16 cellular contexts compared by ENCODE assay signal in genomic region chr18:35460719-35461118, GRCh38. TPM values are rescaled to one million over a fixed set of nuclear protein-coding genes. Genes with fewer than 3 reads are reported as not detected.
DNase-seq lines count a peak whose midpoint lies in the region; ATAC-seq, FAIRE-seq and TF ChIP-seq lines count a peak whose summit lies in the region.
"Had no signal": no experiment of that assay in that cellular context is flagged by ENCODE, and none has a peak within 500 bp of the region (broad histone marks: within the 10 kb centered on the region; RNA-seq: fewer than 3 reads in every experiment).

No MANE protein-coding gene starts in this region.

- H3K36me3 Mint-ChIP-seq in chondrocyte (ENCODE audit: low read depth) = no peaks in the 10 kb centered on the region

- H3K27ac Mint-ChIP-seq in chondrocyte (ENCODE audit: unreplicated experiment) = peak overlapping the region; percentile 74
- H3K27ac Mint-ChIP-seq: T-helper 2 cell treated with Interferon-gamma antibody and Interleukin-4, amounts not matched to agents 5 μg/mL and 100 μg/mL, for 36 hours had no signal

- peaks cover 68% of the 10 kb centered on the region for H3K4me1 Mint-ChIP-seq in chondrocyte (ENCODE audit: low read depth)

- FAIRE-seq in small intestine (lab: Jason Lieb, UNC) = no peak

- intact Hi-C loops in left ventricle myocardium inferior (cut with micrococcal nuclease) = no loop called here

- H3K27me3 Mint-ChIP-seq in chondrocyte (ENCODE audit: low read depth) = no peaks in the 10 kb centered on the region
- H3K27me3 Mint-ChIP-seq: naive thymus-derived CD8-positive, alpha-beta T cell had no signal

- 65 to 69% (median 68%) methylated on average over 1 of the region's 1 CpG for WGBS in small intestine, 3 donors

- no peak for TF ChIP-seq CTCF in left ventricle myocardium inferior (IDR thresholded peaks at IDR 0.05; ENCODE audit: borderline replicate concordance)
- no peak for TF ChIP-seq CTCF in right atrium auricular region (IDR thresholded peaks at IDR 0.05)
- no peak for TF ChIP-seq CTCF in chondrocyte (IDR thresholded peaks at IDR 0.05)

- H3K4me3 Mint-ChIP-seq in chondrocyte (ENCODE audit: unreplicated experiment) = no peak overlapping the region
- H3K4me3 Mint-ChIP-seq: naive thymus-derived CD8-positive, alpha-beta T cell; T-helper 2 cell treated with Interferon-gamma antibody and Interleukin-4, amounts not matched to agents 5 μg/mL and 100 μg/mL, for 36 hours had no signal

- no peaks in the 10 kb centered on the region for H3K27me3 ChIP-seq in left ventricle myocardium inferior (ENCODE audit: low read depth)
- H3K27me3 ChIP-seq in right atrium auricular region = no peaks in the 10 kb centered on the region
- H3K27me3 ChIP-seq in small intestine (ENCODE audit: control insufficient read depth in 2 of 2, insufficient read depth in 2 of 2, low read length in 2 of 2) = no peaks in the 10 kb centered on the region
- H3K27me3 ChIP-seq: foreskin keratinocyte, tibial nerve had no signal

- no peak overlapping the region for H3K4me3 ChIP-seq in left ventricle myocardium inferior
- no peak overlapping the region for H3K4me3 ChIP-seq in right atrium auricular region
- no peak overlapping the region for H3K4me3 ChIP-seq in small intestine (ENCODE audit: low read depth in 1 of 2, low read length in 2 of 2)
- H3K4me3 ChIP-seq: tibial nerve had no signal

- H3K27ac ChIP-seq in left ventricle myocardium inferior (replicated peaks) (peak overlapping the region; percentile 82), right atrium auricular region (no peak overlapping the region), small intestine (ENCODE audit: low read depth in 1 of 2, low read length in 1 of 2) (no peak overlapping the region)
- H3K27ac ChIP-seq: foreskin keratinocyte had no signal

- no peaks in the 10 kb centered on the region for H3K9me3 Mint-ChIP-seq in chondrocyte (ENCODE audit: low read depth)
- H3K9me3 Mint-ChIP-seq: naive thymus-derived CD8-positive, alpha-beta T cell; T-helper 2 cell treated with Interferon-gamma antibody and Interleukin-4, amounts not matched to agents 5 μg/mL and 100 μg/mL, for 36 hours had no signal

- no peak for DNase-seq in left ventricle myocardium inferior
- no peak for DNase-seq in right atrium auricular region (ENCODE audit: low spot score)
- no peak for DNase-seq in chondrocyte (ENCODE audit: low spot score)
- peak; percentile 36 for DNase-seq in kidney glomerular epithelial cell (lab: John Stamatoyannopoulos, UW)
- DNase-seq in NCI-H345 (lab: John Stamatoyannopoulos, UW) = no peak
- no peak for DNase-seq in C1 segment of cervical spinal cord (lab: John Stamatoyannopoulos, UW)
- no peak for DNase-seq in small intestine
- DNase-seq: foreskin keratinocyte; left cardiac atrium; naive thymus-derived CD8-positive, alpha-beta T cell; NCI-H1105 treated with DMSO at 0.1 percent for 48 hours; NCI-H510A had no signal

- H3K4me1 ChIP-seq in left ventricle myocardium inferior (peaks cover 70% of the 10 kb centered on the region), right atrium auricular region (peaks cover 0 to 23% of the 10 kb centered on the region in 2 donors), small intestine (ENCODE audit: control insufficient read depth in 2 of 2, insufficient read depth in 1 of 2, low read depth in 1 of 2, low read length in 1 of 2) (peaks cover 0 to 3% of the 10 kb centered on the region in 2 donors)
- H3K4me1 ChIP-seq: tibial nerve had no signal

- ATAC-seq in GM21423 (IDR thresholded peaks at IDR 0.05; ENCODE audit: unreplicated experiment) = no peak
- ATAC-seq: foreskin keratinocyte; left cardiac atrium; naive thymus-derived CD8-positive, alpha-beta T cell; sciatic nerve had no signal

- H3K9me3 ChIP-seq in left ventricle myocardium inferior (replicated peaks) (no peaks in the 10 kb centered on the region), right atrium auricular region (no peaks in the 10 kb centered on the region), small intestine (ENCODE audit: control insufficient read depth, low read depth) (no peaks in the 10 kb centered on the region)
- H3K9me3 ChIP-seq: tibial nerve had no signal

- H3K36me3 ChIP-seq in left ventricle myocardium inferior (no peaks in the 10 kb centered on the region), right atrium auricular region (no peaks in the 10 kb centered on the region), small intestine (ENCODE audit: control insufficient read depth in 2 of 2, insufficient read depth in 2 of 2, low read length in 2 of 2) (no peaks in the 10 kb centered on the region)
- H3K36me3 ChIP-seq: tibial nerve had no signal

RNA-seq across cellular contexts. Expression of gene INO80C, which starts 37.0 kb away (rescaled TPM):
- total RNA-seq in left ventricle myocardium inferior (20.3 TPM), right atrium auricular region (10 to 100 TPM; 11.1 to 13.9 TPM), chondrocyte (22.7 to 25.4 TPM (median 23.7 TPM) in 3 replicates)
- 10 to 100 TPM; 33.1 to 35.9 (median 35.3) TPM for polyA plus RNA-seq in small intestine
